In genomic region chr13:73767191-73767741, GRCh38 we compare ENCODE assay signal across 8 cellular contexts.
DNase-seq lines count a peak whose midpoint lies in the region; ATAC-seq, FAIRE-seq and TF ChIP-seq lines count a peak whose summit lies in the region.

No MANE protein-coding gene starts in this region.

- H3K9ac ChIP-seq in kidney (ENCODE audit: low read length in 2 of 2) = no peak overlapping the region

- peak in 1 of 10 experiments; percentile 9 for DNase-seq in CD4-positive, alpha-beta T cell
- peak; percentile 22 for DNase-seq in HCEC 1CT
- DNase-seq in activated CD8-positive, alpha-beta T cell treated with anti-CD3 and anti-CD28 coated beads for 36 hours = no peak
- no peak for DNase-seq in left colon
- no peak for DNase-seq in CD1c-positive myeloid dendritic cell (ENCODE audit: extremely low spot score)
- no peak for DNase-seq in dedifferentiated amniotic fluid mesenchymal stem cell (ENCODE audit: extremely low spot score)
- DNase-seq in kidney = no peak

- FAIRE-seq in kidney (lab: Jason Lieb, UNC) = no peak

- intact Hi-C loops in CD4-positive, alpha-beta T cell (cut with DNase I, micrococcal nuclease) = loop anchor here in 1 of 2 experiments (2.0 to 10.0 kb wide), 7 partner anchors 16 to 520 kb away; partner anchors contain the start of gene KLF12
- intact Hi-C loops in activated CD8-positive, alpha-beta T cell treated with anti-CD3 and anti-CD28 coated beads for 36 hours (cut with micrococcal nuclease) = loop anchor here (10.0 kb wide), 1 partner anchor 368 kb away; the partner anchor contains the start of gene KLF12
- intact Hi-C loops in left colon (cut with DNase I, micrococcal nuclease) (no loop called here), kidney (cut with DNase I) (no loop called here)

- peaks cover 54% of the 10 kb centered on the region for H3K36me3 Mint-ChIP-seq in CD4-positive, alpha-beta T cell (ENCODE audit: low read depth)
- H3K36me3 Mint-ChIP-seq in activated CD8-positive, alpha-beta T cell treated with anti-CD3 and anti-CD28 coated beads for 36 hours (ENCODE audit: low read depth) = peaks cover 28% of the 10 kb centered on the region

- no peaks in the 10 kb centered on the region for H3K9me3 ChIP-seq in CD4-positive, alpha-beta T cell (ENCODE audit: control insufficient read depth, low read length)
- no peaks in the 10 kb centered on the region for H3K9me3 ChIP-seq in kidney (ENCODE audit: control insufficient read depth in 1 of 2, low read length in 2 of 2)

- H3K4me3 Mint-ChIP-seq in CD4-positive, alpha-beta T cell = peak overlapping the region; percentile 57
- H3K4me3 Mint-ChIP-seq in activated CD8-positive, alpha-beta T cell treated with anti-CD3 and anti-CD28 coated beads for 36 hours = no peak overlapping the region

- POLR2A ChIA-PET in CD4-positive, alpha-beta T cell (lab: Charles Lee) = interaction anchor here (0.7 to 3.6 kb wide), 13 partner anchors 9 to 1560 kb away, joined by 3 to 54 read pairs (median 6); partner anchors contain the start of gene KLF12
- POLR2A ChIA-PET in activated CD8-positive, alpha-beta T cell treated with anti-CD3 and anti-CD28 coated beads for 36 hours (lab: Charles Lee) = interaction anchor here (1.4 kb wide), 1 partner anchor 12 kb away, joined by 4 read pairs; no protein-coding TSS in a partner anchor

- peak; percentile 39 for ATAC-seq in CD4-positive, alpha-beta T cell (ENCODE audit: poor library complexity)
- no peak for ATAC-seq in activated CD8-positive, alpha-beta T cell treated with anti-CD3 and anti-CD28 coated beads for 36 hours
- ATAC-seq in left colon (peak; percentile 12), HG03521 (IDR thresholded peaks at IDR 0.05; ENCODE audit: unreplicated experiment) (no peak)

- peaks cover 8% of the 10 kb centered on the region for H3K9me3 Mint-ChIP-seq in CD4-positive, alpha-beta T cell
- H3K9me3 Mint-ChIP-seq in activated CD8-positive, alpha-beta T cell treated with anti-CD3 and anti-CD28 coated beads for 36 hours = peaks cover 9% of the 10 kb centered on the region

- H3K4me1 Mint-ChIP-seq in CD4-positive, alpha-beta T cell (ENCODE audit: low read depth) = peaks cover 81% of the 10 kb centered on the region
- peaks cover 60% of the 10 kb centered on the region for H3K4me1 Mint-ChIP-seq in activated CD8-positive, alpha-beta T cell treated with anti-CD3 and anti-CD28 coated beads for 36 hours (ENCODE audit: low read depth)

- H3K36me3 ChIP-seq in kidney (ENCODE audit: control insufficient read depth in 1 of 2, insufficient read depth in 2 of 2, low read length in 2 of 2) = no peaks in the 10 kb centered on the region

- no peak for TF ChIP-seq CTCF in CD4-positive, alpha-beta T cell (IDR thresholded peaks at IDR 0.05)
- TF ChIP-seq CTCF in activated CD8-positive, alpha-beta T cell treated with anti-CD3 and anti-CD28 coated beads for 36 hours (IDR thresholded peaks at IDR 0.05) = no peak
- TF ChIP-seq CTCF in kidney (IDR thresholded peaks at IDR 0.05; ENCODE audit: borderline replicate concordance, extremely low read depth, insufficient read depth) = no peak

- H3K27ac ChIP-seq in CD4-positive, alpha-beta T cell (ENCODE audit: low read depth, low read length) = peak overlapping the region; percentile 83
- peak overlapping the region in 1 of 2 donors; percentile 44 for H3K27ac ChIP-seq in kidney (ENCODE audit: low read depth in 2 of 2, low read length in 2 of 2)

- no peak overlapping the region for H3K4me3 ChIP-seq in kidney (ENCODE audit: low read length in 2 of 2)

- H3K27me3 ChIP-seq in CD4-positive, alpha-beta T cell (ENCODE audit: control insufficient read depth, insufficient read depth, low read length) = no peaks in the 10 kb centered on the region

- H3K4me1 ChIP-seq in kidney (ENCODE audit: control insufficient read depth in 1 of 2, insufficient read depth in 1 of 2, low read depth in 1 of 2, low read length in 2 of 2) = peaks cover 15 to 26% of the 10 kb centered on the region in 2 donors

- peak overlapping the region; percentile 98 for H3K27ac Mint-ChIP-seq in CD4-positive, alpha-beta T cell
- H3K27ac Mint-ChIP-seq in activated CD8-positive, alpha-beta T cell treated with anti-CD3 and anti-CD28 coated beads for 36 hours = peak overlapping the region; percentile 97

- H3K27me3 Mint-ChIP-seq in CD4-positive, alpha-beta T cell = no peaks in the 10 kb centered on the region
- no peaks in the 10 kb centered on the region for H3K27me3 Mint-ChIP-seq in activated CD8-positive, alpha-beta T cell treated with anti-CD3 and anti-CD28 coated beads for 36 hours

- CTCF ChIA-PET in CD4-positive, alpha-beta T cell (lab: Charles Lee) = interaction anchor here (0.5 to 2.3 kb wide), 12 partner anchors 9 to 519 kb away, joined by 3 to 5 read pairs (median 4); no protein-coding TSS in a partner anchor
- CTCF ChIA-PET in activated CD8-positive, alpha-beta T cell treated with anti-CD3 and anti-CD28 coated beads for 36 hours (lab: Charles Lee) = interaction anchor here (0.7 to 3.8 kb wide), 18 partner anchors 9 to 522 kb away, joined by 3 to 34 read pairs (median 4); no protein-coding TSS in a partner anchor

Comparison
In these comparisons a context has a peak if more than half of its experiments do, and no peak if none do; other contexts are left out.
1. ATAC-seq: peak in CD4-positive, alpha-beta T cell (single experiment) and left colon (single experiment); none in activated CD8-positive, alpha-beta T cell treated with anti-CD3 and anti-CD28 coated beads for 36 hours (single experiment) and HG03521 (single experiment).